12 cellular contexts compared by ENCODE assay signal in genomic region chr2:10220516-10221391, GRCh38.
A peak's percentile ranks its signal among the peaks of the same experiment; 100 is the strongest.
DNase-seq lines count a peak whose midpoint lies in the region; ATAC-seq and TF ChIP-seq lines count a peak whose summit lies in the region.
"Had no signal": no experiment of that assay in that cellular context is flagged by ENCODE, and none has a peak within 500 bp of the region (broad histone marks: within the 10 kb centered on the region; RNA-seq: fewer than 3 reads in every experiment).

No MANE protein-coding gene starts in this region.

- POLR2A ChIA-PET in A673 (lab: Charles Lee; ENCODE audit: low non-redundant PET), result no interaction called here

- no peaks in the 10 kb centered on the region for H3K9me3 Mint-ChIP-seq in activated T-helper 1 cell treated with anti-CD3 and anti-CD28 coated beads, Interleukin-12 subunit alpha, Interleukin-12 subunit beta, Interleukin-2, Interleukin-4 antibody, amounts not matched to agents 30 ng/mL and 10 ng/mL and 1 ng/mL, durations not matched to agents 14 hours and 24 hours and 36 hours

- H3K4me2 ChIP-seq in skeletal muscle satellite cell (ENCODE audit: low read length), result peak overlapping the region; percentile 59

- H3K4me3 ChIP-seq in skeletal muscle satellite cell (ENCODE audit: low read length) (no peak overlapping the region), A673 (ENCODE audit: low read depth, low read length, poor library complexity, severe bottlenecking) (no peak overlapping the region)

- H3K27me3 Mint-ChIP-seq in activated T-helper 1 cell treated with anti-CD3 and anti-CD28 coated beads, Interleukin-12 subunit alpha, Interleukin-12 subunit beta, Interleukin-2, Interleukin-4 antibody, amounts not matched to agents 30 ng/mL and 10 ng/mL and 1 ng/mL, durations not matched to agents 14 hours and 24 hours and 36 hours (ENCODE audit: insufficient read depth), result no peaks in the 10 kb centered on the region

- TF ChIP-seq CTCF in A673 (conservative IDR thresholded peaks at IDR 0.05; ENCODE audit: low read depth, low read length), result no peak

- no peaks in the 10 kb centered on the region for H3K36me3 Mint-ChIP-seq in activated T-helper 1 cell treated with anti-CD3 and anti-CD28 coated beads, Interleukin-12 subunit alpha, Interleukin-12 subunit beta, Interleukin-2, Interleukin-4 antibody, amounts not matched to agents 30 ng/mL and 10 ng/mL and 1 ng/mL, durations not matched to agents 14 hours and 24 hours and 36 hours (ENCODE audit: low read depth)

- H3K4me3 Mint-ChIP-seq in activated T-helper 1 cell treated with anti-CD3 and anti-CD28 coated beads, Interleukin-12 subunit alpha, Interleukin-12 subunit beta, Interleukin-2, Interleukin-4 antibody, amounts not matched to agents 30 ng/mL and 10 ng/mL and 1 ng/mL, durations not matched to agents 14 hours and 24 hours and 36 hours, result no peak overlapping the region
- H3K4me3 Mint-ChIP-seq: T-helper 17 cell had no signal

- BruUV-seq in A673 (replicated peaks; lab: Mats Ljungman, UMichigan), result no TSS peak

- H3K36me3 ChIP-seq in skeletal muscle satellite cell (ENCODE audit: insufficient read depth, low read length), result no peaks in the 10 kb centered on the region
- H3K36me3 ChIP-seq in A673 (ENCODE audit: insufficient read depth, low read length, poor library complexity, severe bottlenecking), result no peaks in the 10 kb centered on the region
- H3K36me3 ChIP-seq: BE2C had no signal

- H3K4me1 ChIP-seq in skeletal muscle satellite cell (ENCODE audit: control insufficient read depth, insufficient read depth, low read length) (peaks cover 15% of the 10 kb centered on the region), A673 (ENCODE audit: insufficient read depth, low read length, poor library complexity, severe bottlenecking) (no peaks in the 10 kb centered on the region)
- H3K4me1 ChIP-seq: BE2C had no signal

- no peak overlapping the region for H3K27ac ChIP-seq in A673 (ENCODE audit: low read depth, low read length, poor library complexity, severe bottlenecking)

- no peak overlapping the region for H3K27ac Mint-ChIP-seq in activated T-helper 1 cell treated with anti-CD3 and anti-CD28 coated beads, Interleukin-12 subunit alpha, Interleukin-12 subunit beta, Interleukin-2, Interleukin-4 antibody, amounts not matched to agents 30 ng/mL and 10 ng/mL and 1 ng/mL, durations not matched to agents 14 hours and 24 hours and 36 hours
- H3K27ac Mint-ChIP-seq: T-helper 17 cell had no signal

- no peak overlapping the region for H3K9ac ChIP-seq in skeletal muscle satellite cell (ENCODE audit: low read depth, low read length)

- H3K4me1 Mint-ChIP-seq in activated T-helper 1 cell treated with anti-CD3 and anti-CD28 coated beads, Interleukin-12 subunit alpha, Interleukin-12 subunit beta, Interleukin-2, Interleukin-4 antibody, amounts not matched to agents 30 ng/mL and 10 ng/mL and 1 ng/mL, durations not matched to agents 14 hours and 24 hours and 36 hours (ENCODE audit: low read depth), result no peaks in the 10 kb centered on the region
- H3K4me1 Mint-ChIP-seq: T-helper 17 cell had no signal

- no peak for ATAC-seq in HG02623 (IDR thresholded peaks at IDR 0.05; ENCODE audit: unreplicated experiment)
- ATAC-seq: T-helper 17 cell had no signal

- peak; percentile 42 to 65 for DNase-seq in SHP77 (lab: John Stamatoyannopoulos, UW)
- DNase-seq in SHP77 treated with DMSO at 0.1 percent for 48 hours (lab: John Stamatoyannopoulos, UW), result no peak
- DNase-seq in NCI-H69 (lab: John Stamatoyannopoulos, UW), result peak; percentile 71
- DNase-seq in dedifferentiated amniotic fluid mesenchymal stem cell (ENCODE audit: extremely low spot score), result peak; percentile 18
- no peak for DNase-seq in activated T-helper 1 cell treated with anti-CD3 and anti-CD28 coated beads, Interleukin-12 subunit alpha, Interleukin-12 subunit beta, Interleukin-2, Interleukin-4 antibody, amounts not matched to agents 30 ng/mL and 10 ng/mL and 1 ng/mL, durations not matched to agents 14 hours and 24 hours and 36 hours (ENCODE audit: low spot score)
- DNase-seq in A673 (ENCODE audit: low spot score), result no peak
- DNase-seq: activated CD8-positive, alpha-beta memory T cell treated with anti-CD3 and anti-CD28 coated beads for 24 hours; BE2C; kidney glomerular epithelial cell; T-helper 17 cell had no signal

- CTCF ChIA-PET in A673 (lab: Charles Lee), result no interaction called here

- H3K27me3 ChIP-seq in skeletal muscle satellite cell (ENCODE audit: control insufficient read depth, insufficient read depth, low read length), result peaks cover 8% of the 10 kb centered on the region
- no peaks in the 10 kb centered on the region for H3K27me3 ChIP-seq in A673 (replicated peaks; ENCODE audit: insufficient read depth, low read depth, low read length, poor library complexity)
- H3K27me3 ChIP-seq: BE2C had no signal

- intact Hi-C loops in activated T-helper 1 cell treated with anti-CD3 and anti-CD28 coated beads, Interleukin-12 subunit alpha, Interleukin-12 subunit beta, Interleukin-2, Interleukin-4 antibody, amounts not matched to agents 30 ng/mL and 10 ng/mL and 1 ng/mL, durations not matched to agents 14 hours and 24 hours and 36 hours (cut with micrococcal nuclease), result no loop called here
- intact Hi-C loops in A673 (cut with micrococcal nuclease; ENCODE audit: unreplicated experiment), result no loop called here

- H3K9me3 ChIP-seq in skeletal muscle satellite cell (replicated peaks; ENCODE audit: low read length) (no peaks in the 10 kb centered on the region), A673 (ENCODE audit: low read depth, low read length, poor library complexity, severe bottlenecking) (no peaks in the 10 kb centered on the region)
- H3K9me3 ChIP-seq: BE2C had no signal

Comparison
In these comparisons a context has a peak if more than half of its experiments do, and no peak if none do; other contexts are left out.
1. DNase-seq: peak in SHP77 (2 of 2), NCI-H69 (single experiment) and dedifferentiated amniotic fluid mesenchymal stem cell (single experiment); none in SHP77 treated with DMSO at 0.1 percent for 48 hours (single experiment), activated T-helper 1 cell treated with anti-CD3 and anti-CD28 coated beads, Interleukin-12 subunit alpha, Interleukin-12 subunit beta, Interleukin-2, Interleukin-4 antibody, amounts not matched to agents 30 ng/mL and 10 ng/mL and 1 ng/mL, durations not matched to agents 14 hours and 24 hours and 36 hours (single experiment) and A673 (single experiment).